9 cellular contexts compared by ENCODE assay signal in genomic region chr1:95071539-95071938, GRCh38. TPM values are rescaled to one million over a fixed set of nuclear protein-coding genes. Genes with fewer than 3 reads are reported as not detected.
A peak's percentile ranks its signal among the peaks of the same experiment; 100 is the strongest.
DNase-seq lines count a peak whose midpoint lies in the region; ATAC-seq and TF ChIP-seq lines count a peak whose summit lies in the region.
"Had no signal": no experiment of that assay in that cellular context is flagged by ENCODE, and none has a peak within 500 bp of the region (broad histone marks: within the 10 kb centered on the region; RNA-seq: fewer than 3 reads in every experiment).

No MANE protein-coding gene starts in this region.

- WGBS in esophagus squamous epithelium, 2 donors: 68 to 75% methylated on average over 2 of the region's 2 CpGs
- WGBS in psoas muscle, 3 donors: 61 to 85% (median 76%) methylated on average over 2 of the region's 2 CpGs

- peak overlapping the region; percentile 82 for H3K4me2 ChIP-seq in OCI-LY3 (ENCODE audit: low read length)

- peak overlapping the region; percentile 86 for H3K4me3 ChIP-seq in OCI-LY3 (ENCODE audit: low read length)
- H3K4me3 ChIP-seq in esophagus squamous epithelium: peak overlapping the region in 2 of 4 donors; percentile 77 to 84
- peak overlapping the region; percentile 78 for H3K4me3 ChIP-seq in psoas muscle

- TF ChIP-seq CTCF in OCI-LY3 (IDR thresholded peaks at IDR 0.05; ENCODE audit: low read depth, low read length) (no peak), esophagus squamous epithelium (IDR thresholded peaks at IDR 0.05) (no peak), psoas muscle (IDR thresholded peaks at IDR 0.05) (no peak)

- H3K79me2 ChIP-seq in OCI-LY3 (ENCODE audit: low read length): no peaks in the 10 kb centered on the region

- H3K27ac ChIP-seq in OCI-LY3 (ENCODE audit: low read length) (no peak overlapping the region), esophagus squamous epithelium (peak overlapping the region in 3 of 4 donors; percentile 92 to 96 (median 95)), psoas muscle (peak overlapping the region; percentile 96)

- no peaks in the 10 kb centered on the region for H4K20me1 ChIP-seq in OCI-LY3 (ENCODE audit: insufficient read depth, low read length)

- 0 out of 2 replicates have a peak overlapping the region, but pooled peaks have one; percentile 60 for H2AFZ ChIP-seq in OCI-LY3 (ENCODE audit: low read depth, low read length)

- peaks cover 10% of the 10 kb centered on the region for H3K4me1 ChIP-seq in OCI-LY3 (ENCODE audit: low read length)
- peaks cover 0 to 15% (median 5%) of the 10 kb centered on the region in 3 donors for H3K4me1 ChIP-seq in esophagus squamous epithelium
- H3K4me1 ChIP-seq in psoas muscle: peaks cover 12% of the 10 kb centered on the region

- no peaks in the 10 kb centered on the region for H3K27me3 ChIP-seq in OCI-LY3 (ENCODE audit: low read depth, low read length)
- peaks cover 0 to 4% (median 0%) of the 10 kb centered on the region in 4 donors for H3K27me3 ChIP-seq in esophagus squamous epithelium
- peaks cover 0 to 4% (median 4%) of the 10 kb centered on the region in 3 donors for H3K27me3 ChIP-seq in psoas muscle (ENCODE audit: insufficient read depth in 3 of 3, low read length in 2 of 3)

- DNase-seq in GM03348 (ENCODE audit: low spot score): peak; percentile 11
- no peak for DNase-seq in esophagus squamous epithelium (lab: John Stamatoyannopoulos, UW)
- no peak for DNase-seq in psoas muscle
- no peak for DNase-seq in HK-2 (ENCODE audit: unreplicated experiment)
- DNase-seq in DMS153 treated with DMSO at 0.1 percent for 48 hours (lab: John Stamatoyannopoulos, UW; ENCODE audit: unreplicated experiment): no peak
- no peak for DNase-seq in DMS79 treated with DMSO at 0.1 percent for 48 hours (lab: John Stamatoyannopoulos, UW)
- DNase-seq: activated CD4-positive, alpha-beta T cell treated with anti-CD3 and anti-CD28 coated beads for 1 hour had no signal

- no peaks in the 10 kb centered on the region for H3K9me3 ChIP-seq in OCI-LY3 (ENCODE audit: insufficient read depth, low read length)
- no peaks in the 10 kb centered on the region for H3K9me3 ChIP-seq in esophagus squamous epithelium
- no peaks in the 10 kb centered on the region for H3K9me3 ChIP-seq in psoas muscle

- H3K9ac ChIP-seq in OCI-LY3 (ENCODE audit: low read length): peak overlapping the region; percentile 75

- intact Hi-C loops in esophagus squamous epithelium (cut with DNase I): loop anchor here (10.0 kb wide), 1 partner anchor 163 kb away; the partner anchor contains the start of gene RWDD3
- intact Hi-C loops in psoas muscle (cut with DNase I): loop anchor here in 1 of 2 donors (5.0 kb wide), 1 partner anchor 46 kb away; the partner anchor contains the start of gene TLCD4

- TF ChIP-seq POLR2A in esophagus squamous epithelium (IDR thresholded peaks at IDR 0.05): no peak

- no peaks in the 10 kb centered on the region for H3K36me3 ChIP-seq in OCI-LY3 (replicated peaks; ENCODE audit: low read depth, low read length)
- H3K36me3 ChIP-seq in esophagus squamous epithelium: peaks cover 0 to 7% (median 0%) of the 10 kb centered on the region in 3 donors
- no peaks in the 10 kb centered on the region for H3K36me3 ChIP-seq in psoas muscle (ENCODE audit: insufficient read depth in 1 of 2, low read depth in 1 of 2)

- no peak for ATAC-seq in psoas muscle
- ATAC-seq in GM21367 (IDR thresholded peaks at IDR 0.05; ENCODE audit: unreplicated experiment): no peak

RNA-seq across cellular contexts. Expression of gene ALG14, which starts 1.2 kb away (rescaled TPM):
- total RNA-seq in esophagus squamous epithelium (1 to 10 TPM in 2 of 4 donors, under 1 TPM in 2; 0.53 to 1.3 (median 1.0) TPM), psoas muscle (1 to 10 TPM; 1.8 to 2.7 (median 2.4) TPM)
- 1 to 10 TPM in 1 of 3 donors, under 1 TPM in 2; 0.48 to 2.1 (median 0.95) TPM for polyA plus RNA-seq in psoas muscle

RNA-seq across cellular contexts. Expression of gene TLCD4, which starts 45.6 kb away (rescaled TPM):
- total RNA-seq in esophagus squamous epithelium (1 to 10 TPM in 3 of 4 donors, under 1 TPM in 1; 0.53 to 3.6 (median 1.9) TPM), psoas muscle (10 to 100 TPM; 14.3 to 26.9 (median 20.0) TPM)
- 10 to 100 TPM in 1 of 3 donors, 1 to 10 TPM in 1, under 1 TPM in 1; 0.69 to 11.2 (median 4.3) TPM for polyA plus RNA-seq in psoas muscle
